ENCODE assay signal across 8 cellular contexts in genomic region chr5:138410996-138411640, GRCh38. TPM values are rescaled to one million over a fixed set of nuclear protein-coding genes. Genes with fewer than 3 reads are reported as not detected.
A peak's percentile ranks its signal among the peaks of the same experiment; 100 is the strongest.
DNase-seq lines count a peak whose midpoint lies in the region; ATAC-seq and TF ChIP-seq lines count a peak whose summit lies in the region.
"Not testable (repeated sequence)": the region's sequence is repeated elsewhere in the genome, so short reads cannot be mapped to it uniquely, and the experiment has no call there.

No MANE protein-coding gene starts in this region.

- H3K36me3 Mint-ChIP-seq in Calu3 (ENCODE audit: insufficient read depth, unreplicated experiment), result peaks cover 35% of the 10 kb centered on the region
- peaks cover 28% of the 10 kb centered on the region for H3K36me3 Mint-ChIP-seq in activated CD8-positive, alpha-beta memory T cell treated with anti-CD3 and anti-CD28 coated beads, Interleukin-2, amount 10 ng/mL, durations not matched to agents 7 days and 5 days

- ATAC-seq in activated CD8-positive, alpha-beta memory T cell treated with anti-CD3 and anti-CD28 coated beads, Interleukin-2, amount 10 ng/mL, durations not matched to agents 7 days and 5 days, result not testable (repeated sequence)

- intact Hi-C loops in Calu3 (cut with micrococcal nuclease; ENCODE audit: unreplicated experiment), result loop anchor here (10.0 kb wide), 1 partner anchor 226 kb away; no protein-coding TSS in a partner anchor
- intact Hi-C loops in thyroid gland (cut with DNase I), result not testable (repeated sequence)

- not testable (repeated sequence) for H3K9me3 ChIP-seq in thyroid gland

- H3K9me3 Mint-ChIP-seq in Calu3 (ENCODE audit: low read depth, unreplicated experiment); activated CD8-positive, alpha-beta memory T cell treated with anti-CD3 and anti-CD28 coated beads, Interleukin-2, amount 10 ng/mL, durations not matched to agents 7 days and 5 days (ENCODE audit: low read depth): not testable (repeated sequence)

- WGBS in thyroid gland, 2 donors, result 80 to 93% methylated on average over 14 of the region's 14 CpGs

- not testable (repeated sequence) for TF ChIP-seq EP300 in Ishikawa (IDR thresholded peaks at IDR 0.05; ENCODE audit: borderline replicate concordance)

- H3K4me3 Mint-ChIP-seq in Calu3 (ENCODE audit: low read depth, unreplicated experiment); activated CD8-positive, alpha-beta memory T cell treated with anti-CD3 and anti-CD28 coated beads, Interleukin-2, amount 10 ng/mL, durations not matched to agents 7 days and 5 days: not testable (repeated sequence)

- not testable (repeated sequence) for H3K27ac Mint-ChIP-seq in Calu3 (ENCODE audit: unreplicated experiment); activated CD8-positive, alpha-beta memory T cell treated with anti-CD3 and anti-CD28 coated beads, Interleukin-2, amount 10 ng/mL, durations not matched to agents 7 days and 5 days

- not testable (repeated sequence) for H3K4me1 Mint-ChIP-seq in Calu3 (ENCODE audit: low read depth, unreplicated experiment)
- H3K4me1 Mint-ChIP-seq in activated CD8-positive, alpha-beta memory T cell treated with anti-CD3 and anti-CD28 coated beads, Interleukin-2, amount 10 ng/mL, durations not matched to agents 7 days and 5 days, result peaks cover 20% of the 10 kb centered on the region

- H3K36me3 ChIP-seq in thyroid gland, result peaks cover 23% of the 10 kb centered on the region in 2 donors

- peak; percentile 56 for TF ChIP-seq RAD21 in Ishikawa (IDR thresholded peaks at IDR 0.05; ENCODE audit: low read depth)

- CTCF ChIA-PET in Calu3 (lab: Charles Lee), result not testable (repeated sequence)
- CTCF ChIA-PET in activated CD8-positive, alpha-beta memory T cell treated with anti-CD3 and anti-CD28 coated beads, Interleukin-2, amount 10 ng/mL, durations not matched to agents 7 days and 5 days (lab: Charles Lee), result interaction anchor here (0.8 to 6.9 kb wide), 9 partner anchors 9 to 231 kb away, joined by 3 to 49 read pairs (median 4); partner anchors contain the start of genes BRD8, KDM3B and KIF20A

- H3K27me3 Mint-ChIP-seq in Calu3 (ENCODE audit: unreplicated experiment); activated CD8-positive, alpha-beta memory T cell treated with anti-CD3 and anti-CD28 coated beads, Interleukin-2, amount 10 ng/mL, durations not matched to agents 7 days and 5 days: not testable (repeated sequence)

- H3K4me1 ChIP-seq in thyroid gland, result not testable (repeated sequence)

- TF ChIP-seq POLR2A in thyroid gland (IDR thresholded peaks at IDR 0.05), result not testable (repeated sequence)

- H3K4me3 ChIP-seq in choroid plexus epithelial cell (ENCODE audit: low read depth, low read length); thyroid gland (replicated peaks in 1 of 3): not testable (repeated sequence)

- DNase-seq in Calu3 (peak; percentile 54), RPMI7951 (ENCODE audit: low read depth) (peak; percentile 51), choroid plexus epithelial cell (ENCODE audit: low read depth) (peak; percentile 43), hippocampal formation (lab: John Stamatoyannopoulos, UW) (peak; percentile 22 to 42), nucleus accumbens (lab: John Stamatoyannopoulos, UW) (peak in 35 of 56 donors; percentile 1 to 69 (median 11)), thyroid gland (peak; percentile 59 to 63)
- peak; percentile 54 for DNase-seq in activated CD8-positive, alpha-beta memory T cell treated with anti-CD3 and anti-CD28 coated beads, Interleukin-2, amount 10 ng/mL, durations not matched to agents 7 days and 5 days

- not testable (repeated sequence) for H3K27me3 ChIP-seq in thyroid gland

- BruUV-seq in Calu3 (replicated peaks; lab: Mats Ljungman, UMichigan), result not testable (repeated sequence)

- TF ChIP-seq CTCF in Calu3 (IDR thresholded peaks at IDR 0.05; ENCODE audit: unreplicated experiment), result peak; percentile 58
- TF ChIP-seq CTCF in choroid plexus epithelial cell (conservative IDR thresholded peaks at IDR 0.05; ENCODE audit: low read depth, low read length), result peak; percentile 59
- peak in 4 of 6 experiments; percentile 43 to 55 (median 52) for TF ChIP-seq CTCF in thyroid gland (IDR thresholded peaks at IDR 0.05)

- H3K27ac ChIP-seq in thyroid gland, result not testable (repeated sequence)

RNA-seq across cellular contexts. Expression of gene REEP2, which starts 27.7 kb away (rescaled TPM):
- total RNA-seq in Calu3 (2022), result 2.5 and 2.7 TPM in 2 replicates
- total RNA-seq in RPMI7951 (2014; rRNA removed; shearing (Covaris generic)), result 5.5 and 10.3 TPM in 2 replicates
- total RNA-seq in activated CD8-positive, alpha-beta memory T cell treated with anti-CD3 and anti-CD28 coated beads, Interleukin-2, amount 10 ng/mL, durations not matched to agents 7 days and 5 days, result 1 to 10 TPM; 1.7 to 5.4 TPM
- 1 to 10 TPM in 2 of 4 donors, under 1 TPM in 1, not detected in 1; 0.54 to 3.6 (median 2.0) TPM for total RNA-seq in thyroid gland

RNA-seq across cellular contexts. Expression of gene EGR1, which starts 54.2 kb away (rescaled TPM):
- total RNA-seq in Calu3 (2022) (97.0 TPM in 2 replicates), thyroid gland (10 to 100 TPM in 3 of 4 donors, 1 to 10 TPM in 1; 5.1 to 72.3 (median 15.3) TPM)
- 1.1 and 1.7 TPM in 2 replicates for total RNA-seq in RPMI7951 (2014; rRNA removed; shearing (Covaris generic))
- 10 to 100 TPM; 10.0 to 10.7 TPM for total RNA-seq in activated CD8-positive, alpha-beta memory T cell treated with anti-CD3 and anti-CD28 coated beads, Interleukin-2, amount 10 ng/mL, durations not matched to agents 7 days and 5 days

RNA-seq across cellular contexts. Expression of gene KDM3B, which starts 58.6 kb away (rescaled TPM):
- 73.5 and 75.1 TPM in 2 replicates for total RNA-seq in Calu3 (2022)
- 20.7 and 24.0 TPM in 2 replicates for total RNA-seq in RPMI7951 (2014; rRNA removed; shearing (Covaris generic))
- total RNA-seq in activated CD8-positive, alpha-beta memory T cell treated with anti-CD3 and anti-CD28 coated beads, Interleukin-2, amount 10 ng/mL, durations not matched to agents 7 days and 5 days, result 10 to 100 TPM; 57.4 to 60.5 TPM
- 10 to 100 TPM; 64.8 to 89.4 (median 75.6) TPM for total RNA-seq in thyroid gland

Comparison
In these comparisons a context has a peak if more than half of its experiments do, and no peak if none do; other contexts are left out.
1. DNase-seq: peak in every context shown above with its lines; median percentile 61 in thyroid gland; 54 in Calu3; 54 in activated CD8-positive, alpha-beta memory T cell treated with anti-CD3 and anti-CD28 coated beads, Interleukin-2, amount 10 ng/mL, durations not matched to agents 7 days and 5 days; 51 in RPMI7951; 43 in choroid plexus epithelial cell; 32 in hippocampal formation; 11 in nucleus accumbens.